In the genomic region with DNA sequence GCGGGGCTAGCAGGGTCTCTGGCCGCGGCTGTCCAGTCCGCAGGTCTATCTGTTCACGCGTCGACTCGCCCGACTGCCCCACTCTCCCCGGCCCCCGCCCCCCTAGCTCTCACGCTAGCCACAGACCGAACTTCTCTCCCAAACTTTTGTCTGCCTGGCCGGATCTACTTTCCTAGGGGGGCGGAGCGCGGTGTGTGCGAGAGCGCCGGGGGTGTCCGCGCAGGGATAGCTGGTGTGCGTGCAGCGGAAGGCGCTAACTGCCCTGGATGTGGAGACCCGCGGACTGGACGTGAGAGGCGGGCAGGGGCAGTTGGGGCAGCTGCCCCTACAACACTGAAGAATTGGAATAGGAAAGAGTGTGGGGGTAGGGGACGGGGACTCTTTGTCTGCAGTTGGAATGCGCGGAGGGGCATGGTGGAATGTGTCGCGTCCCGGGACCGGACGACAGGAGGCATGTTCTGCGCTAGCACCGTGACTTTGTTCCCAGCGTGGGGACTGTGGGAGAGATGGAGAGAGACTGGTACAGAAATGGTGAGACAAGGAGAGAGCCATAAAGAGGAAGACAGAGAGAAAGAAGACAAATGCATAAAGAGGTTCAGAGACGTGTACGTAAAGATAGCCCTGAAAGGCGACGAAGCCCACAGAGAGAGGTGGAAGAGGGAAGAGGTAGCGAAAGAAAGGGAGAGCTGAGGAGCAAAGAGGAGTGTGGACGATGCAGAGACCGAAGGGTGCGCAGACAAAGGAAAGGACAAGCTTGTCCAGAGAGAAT, we compare ENCODE assay signal across 8 cellular contexts. TPM values are rescaled to one million over a fixed set of nuclear protein-coding genes. Genes with fewer than 3 reads are reported as not detected.
DNase-seq lines count a peak whose midpoint lies in the region; ATAC-seq, FAIRE-seq and TF ChIP-seq lines count a peak whose summit lies in the region.

A gene (minus strand): TSS at position 75 of the 769 bp plus-strand sequence. CDS start 285 bp downstream, outside the sequence.

- H3K4me3 ChIP-seq in DND-41 (ENCODE audit: low read depth in 1 of 2, low read length in 2 of 2) (peak within 1 kb of the TSS; percentile 29 to 83), fibroblast of pulmonary artery (replicated peaks; ENCODE audit: low read depth, low read length) (peak within 1 kb of the TSS; percentile 81)

- no peak within 1 kb of the TSS for H3K27ac Mint-ChIP-seq in activated T-helper 17 cell treated with anti-CD3 and anti-CD28 coated beads, Interleukin-2, amount 50 U/mL, for 72 hours
- no peak within 1 kb of the TSS for H3K27ac Mint-ChIP-seq in natural killer cell
- H3K27ac Mint-ChIP-seq in stimulated activated naive B cell treated with anti-CD40 and anti-IgM and Interleukin-4, amounts not matched to agents 10 μg/mL and 1 μg/mL and 100 μg/mL, for 72 hours: no peak within 1 kb of the TSS

- peak; percentile 75 for ATAC-seq in DND-41 (ENCODE audit: insufficient read depth, low read depth)
- ATAC-seq in HG03460 (IDR thresholded peaks at IDR 0.05; ENCODE audit: unreplicated experiment): peak; percentile 48
- ATAC-seq in activated T-helper 17 cell treated with anti-CD3 and anti-CD28 coated beads, Interleukin-2, amount 50 U/mL, for 72 hours (replicated peaks): peak; percentile 73
- ATAC-seq in natural killer cell: peak; percentile 73 to 74 (median 73)
- ATAC-seq in stimulated activated naive B cell treated with anti-CD40 and anti-IgM and Interleukin-4, amounts not matched to agents 10 μg/mL and 1 μg/mL and 100 μg/mL, for 72 hours (replicated peaks): peak; percentile 70 to 77

- peaks cover 47% of the 10 kb centered on the region for H3K4me1 ChIP-seq in DND-41 (ENCODE audit: insufficient read depth, low read length)

- peak within 1 kb of the TSS; percentile 94 for H2AFZ ChIP-seq in DND-41 (ENCODE audit: low read depth, low read length)

- H3K4me3 Mint-ChIP-seq in activated T-helper 17 cell treated with anti-CD3 and anti-CD28 coated beads, Interleukin-2, amount 50 U/mL, for 72 hours: no peak within 1 kb of the TSS
- H3K4me3 Mint-ChIP-seq in natural killer cell: no peak within 1 kb of the TSS
- H3K4me3 Mint-ChIP-seq in stimulated activated naive B cell treated with anti-CD40 and anti-IgM and Interleukin-4, amounts not matched to agents 10 μg/mL and 1 μg/mL and 100 μg/mL, for 72 hours: peak within 1 kb of the TSS in 1 of 2 donors; percentile 18

- H3K36me3 Mint-ChIP-seq in activated T-helper 17 cell treated with anti-CD3 and anti-CD28 coated beads, Interleukin-2, amount 50 U/mL, for 72 hours (ENCODE audit: low read depth): no peaks in the 10 kb centered on the region
- no peaks in the 10 kb centered on the region for H3K36me3 Mint-ChIP-seq in natural killer cell
- H3K36me3 Mint-ChIP-seq in stimulated activated naive B cell treated with anti-CD40 and anti-IgM and Interleukin-4, amounts not matched to agents 10 μg/mL and 1 μg/mL and 100 μg/mL, for 72 hours: no peaks in the 10 kb centered on the region

- H3K9ac ChIP-seq in DND-41 (ENCODE audit: low read depth, low read length): peak within 1 kb of the TSS; percentile 77

- intact Hi-C loops in natural killer cell (cut with micrococcal nuclease): loop anchor here (1.0 to 5.0 kb wide), 5 partner anchors 9 to 596 kb away; no protein-coding TSS in a partner anchor

- no peaks in the 10 kb centered on the region for H3K27me3 Mint-ChIP-seq in activated T-helper 17 cell treated with anti-CD3 and anti-CD28 coated beads, Interleukin-2, amount 50 U/mL, for 72 hours
- H3K27me3 Mint-ChIP-seq in natural killer cell (ENCODE audit: low read depth in 2 of 2): peaks cover 0 to 8% of the 10 kb centered on the region in 2 donors
- H3K27me3 Mint-ChIP-seq in stimulated activated naive B cell treated with anti-CD40 and anti-IgM and Interleukin-4, amounts not matched to agents 10 μg/mL and 1 μg/mL and 100 μg/mL, for 72 hours: peaks cover 5 to 9% of the 10 kb centered on the region in 2 donors

- H3K36me3 ChIP-seq in DND-41 (ENCODE audit: insufficient read depth, low read length): peaks cover 13% of the 10 kb centered on the region; the same call in 1 of the 2 replicates

- no peaks in the 10 kb centered on the region for H3K9me3 Mint-ChIP-seq in activated T-helper 17 cell treated with anti-CD3 and anti-CD28 coated beads, Interleukin-2, amount 50 U/mL, for 72 hours
- no peaks in the 10 kb centered on the region for H3K9me3 Mint-ChIP-seq in natural killer cell
- no peaks in the 10 kb centered on the region for H3K9me3 Mint-ChIP-seq in stimulated activated naive B cell treated with anti-CD40 and anti-IgM and Interleukin-4, amounts not matched to agents 10 μg/mL and 1 μg/mL and 100 μg/mL, for 72 hours

- peaks cover 12% of the 10 kb centered on the region; the same call in 1 of the 2 replicates for H3K79me2 ChIP-seq in DND-41 (ENCODE audit: insufficient read depth, low read length)

- H4K20me1 ChIP-seq in DND-41 (ENCODE audit: insufficient read depth, low read length): peaks cover 9% of the 10 kb centered on the region; the same call in 1 of the 2 replicates

- H3K27ac ChIP-seq in DND-41 (ENCODE audit: low read length): peak within 1 kb of the TSS; percentile 82

- no peak for FAIRE-seq in RCC 7860 (lab: Jason Lieb, UNC)

- H3K9me3 ChIP-seq in DND-41 (ENCODE audit: insufficient read depth, low read length, severe bottlenecking): no peaks in the 10 kb centered on the region

- peak; percentile 10 for TF ChIP-seq CTCF in DND-41 (IDR thresholded peaks at IDR 0.05; ENCODE audit: borderline replicate concordance, extremely low read depth, low read length, poor library complexity, severe bottlenecking)
- TF ChIP-seq CTCF in fibroblast of pulmonary artery (IDR thresholded peaks at IDR 0.05; ENCODE audit: low read length, missing control alignments): no peak
- no peak for TF ChIP-seq CTCF in natural killer cell (IDR thresholded peaks at IDR 0.05)

- H3K4me2 ChIP-seq in DND-41 (ENCODE audit: insufficient read depth, low read length): peak within 1 kb of the TSS; percentile 77

- peak; percentile 91 for DNase-seq in DND-41
- peak; percentile 79 for DNase-seq in RCC 7860 (ENCODE audit: low spot score)
- peak; percentile 92 for DNase-seq in fibroblast of pulmonary artery (ENCODE audit: low read depth)
- DNase-seq in natural killer cell: peak; percentile 53
- DNase-seq in stimulated activated naive B cell treated with anti-CD40 and anti-IgM and Interleukin-4, amounts not matched to agents 10 μg/mL and 1 μg/mL and 100 μg/mL, for 72 hours: peak; percentile 63
- no peak for DNase-seq in HPDE6-E6E7 (ENCODE audit: extremely low spot score)

- peaks cover 8% of the 10 kb centered on the region for H3K4me1 Mint-ChIP-seq in activated T-helper 17 cell treated with anti-CD3 and anti-CD28 coated beads, Interleukin-2, amount 50 U/mL, for 72 hours
- H3K4me1 Mint-ChIP-seq in natural killer cell: peaks cover 4 to 6% of the 10 kb centered on the region in 2 donors
- H3K4me1 Mint-ChIP-seq in stimulated activated naive B cell treated with anti-CD40 and anti-IgM and Interleukin-4, amounts not matched to agents 10 μg/mL and 1 μg/mL and 100 μg/mL, for 72 hours: peaks cover 0 to 3% of the 10 kb centered on the region in 2 donors

- H3K27me3 ChIP-seq in DND-41 (ENCODE audit: insufficient read depth, low read length, poor library complexity): no peaks in the 10 kb centered on the region

RNA-seq across cellular contexts. Expression of the gene that starts here (rescaled TPM):
- total RNA-seq in activated T-helper 17 cell treated with anti-CD3 and anti-CD28 coated beads, Interleukin-2, amount 50 U/mL, for 72 hours: 1 to 10 TPM; 1.1 to 7.5 TPM
- under 1 TPM; 0.45 to 0.61 (median 0.56) TPM for total RNA-seq in natural killer cell

Comparison
In these comparisons a context has a peak if more than half of its experiments do, and no peak if none do; other contexts are left out.
1. Peak in DNase-seq and ATAC-seq in natural killer cell; RNA of the gene not detected or under 1 TPM.